19 cellular contexts compared by ENCODE assay signal in the genomic region with DNA sequence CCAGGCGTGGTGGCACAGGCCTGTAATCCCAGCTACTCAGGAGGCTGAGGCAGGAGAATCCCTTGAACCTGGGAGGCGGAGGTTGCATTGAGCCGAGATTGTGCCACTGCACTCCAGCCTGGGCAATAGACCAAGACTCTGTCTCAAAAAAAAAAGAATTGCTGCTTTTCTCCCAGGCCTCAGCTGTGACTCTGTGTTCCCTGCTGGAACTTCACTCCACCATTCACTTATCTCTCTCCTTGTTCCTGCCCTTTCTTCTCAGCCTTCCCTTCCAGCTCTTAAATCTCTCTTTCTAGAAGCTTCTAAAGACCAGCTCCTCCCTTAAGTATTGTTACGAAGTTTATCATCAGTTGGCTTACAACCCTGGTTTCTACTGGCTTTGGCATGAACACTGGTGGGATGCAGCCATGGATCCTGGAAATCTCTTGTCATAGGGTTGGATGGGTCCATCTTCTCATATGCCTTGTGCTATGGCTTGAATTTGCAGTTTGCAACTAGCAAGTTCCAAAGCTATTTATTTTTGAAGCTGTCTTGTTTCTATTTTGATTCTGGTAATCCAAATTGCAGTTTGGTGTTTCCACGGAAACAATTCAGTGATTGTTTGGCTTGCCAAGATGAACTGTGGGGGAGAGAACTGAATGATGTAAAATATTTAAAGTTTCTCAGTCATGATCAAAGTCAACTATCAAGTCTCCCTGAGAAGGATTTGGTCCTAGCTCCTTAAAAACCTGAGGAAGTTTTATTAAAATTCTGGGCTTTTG. TPM values are rescaled to one million over a fixed set of nuclear protein-coding genes. Genes with fewer than 3 reads are reported as not detected.
DNase-seq lines count a peak whose midpoint lies in the region; ATAC-seq and TF ChIP-seq lines count a peak whose summit lies in the region.
"Had no signal": no experiment of that assay in that cellular context is flagged by ENCODE, and none has a peak within 500 bp of the region (broad histone marks: within the 10 kb centered on the region; RNA-seq: fewer than 3 reads in every experiment).

No MANE protein-coding gene starts in this region.

- H3K27me3 Mint-ChIP-seq in endothelial cell (ENCODE audit: unreplicated experiment): peaks cover 2% of the 10 kb centered on the region
- H3K27me3 Mint-ChIP-seq: activated CD4-positive, alpha-beta T cell treated with anti-CD3 and anti-CD28 coated beads for 36 hours had no signal

- H3K27ac Mint-ChIP-seq in endothelial cell (ENCODE audit: unreplicated experiment): no peak overlapping the region
- H3K27ac Mint-ChIP-seq: activated CD4-positive, alpha-beta T cell treated with anti-CD3 and anti-CD28 coated beads for 36 hours had no signal

- H3K4me1 ChIP-seq in left lung: no peaks in the 10 kb centered on the region
- peaks cover 8 to 21% (median 18%) of the 10 kb centered on the region in 5 donors for H3K4me1 ChIP-seq in subcutaneous abdominal adipose tissue (ENCODE audit: control insufficient read depth in 5 of 5, insufficient read depth in 5 of 5, low read length in 5 of 5)
- H3K4me1 ChIP-seq: gastrocnemius medialis had no signal

- DNase-seq in RWPE1 (ENCODE audit: low spot score) (no peak), endothelial cell (ENCODE audit: low spot score) (no peak), left lung (no peak), T-helper 9 cell (no peak), iPS-NIHi11 (ENCODE audit: low spot score) (no peak), HPDE6-E6E7 (ENCODE audit: extremely low spot score) (no peak)
- DNase-seq: activated CD4-positive, alpha-beta T cell treated with anti-CD3 and anti-CD28 coated beads for 36 hours; activated T-cell treated with anti-CD3 and anti-CD28 coated beads, Interleukin-2, amount 50 U/mL, for 4 hours; AML-193; gastrocnemius medialis; NCI-H1105 treated with DMSO at 0.1 percent for 48 hours; NCI-H226; psoas muscle; SHP77 treated with DMSO at 0.1 percent for 48 hours; T-helper 2 cell had no signal

- H3K9me3 Mint-ChIP-seq in endothelial cell (ENCODE audit: unreplicated experiment): no peaks in the 10 kb centered on the region
- H3K9me3 Mint-ChIP-seq: activated T-cell treated with anti-CD3 and anti-CD28 coated beads, Interleukin-2, amount 50 U/mL, for 4 hours had no signal

- POLR2A ChIA-PET in RWPE1 (lab: Yijun Ruan, JAX; ENCODE audit: low non-redundant PET): no interaction called here

- intact Hi-C loops in left lung (cut with DNase I): no loop called here

- CTCF ChIA-PET in RWPE1 (lab: Yijun Ruan, JAX): interaction anchor here (0.6 kb wide), 1 partner anchor 12 kb away, joined by 3 read pairs; no protein-coding TSS in a partner anchor

- H3K4me3 ChIP-seq in left lung: no peak overlapping the region
- H3K4me3 ChIP-seq in subcutaneous abdominal adipose tissue (ENCODE audit: low read depth in 1 of 5, low read length in 5 of 5): no peak overlapping the region
- H3K4me3 ChIP-seq: gastrocnemius medialis, K562, psoas muscle, thoracic aorta had no signal

- peak; percentile 27 for ATAC-seq in left lung
- no peak for ATAC-seq in HG02798 (IDR thresholded peaks at IDR 0.05; ENCODE audit: poor library complexity, unreplicated experiment)
- ATAC-seq: activated CD4-positive, alpha-beta T cell treated with anti-CD3 and anti-CD28 coated beads for 36 hours; activated T-cell treated with anti-CD3 and anti-CD28 coated beads, Interleukin-2, amount 50 U/mL, for 4 hours; K562 had no signal

- TF ChIP-seq CTCF in RWPE1 (conservative IDR thresholded peaks at IDR 0.05; ENCODE audit: low read depth) (no peak), endothelial cell (IDR thresholded peaks at IDR 0.05; ENCODE audit: unreplicated experiment) (no peak), left lung (IDR thresholded peaks at IDR 0.05) (no peak)

- H3K27ac ChIP-seq in RWPE1 (peak overlapping the region; percentile 7), left lung (peak overlapping the region in 1 of 2 donors; percentile 65), subcutaneous abdominal adipose tissue (ENCODE audit: low read depth, low read length) (peak overlapping the region; percentile 72)
- H3K27ac ChIP-seq: gastrocnemius medialis, psoas muscle had no signal

- peak overlapping the region; percentile 52 for H3K4me3 Mint-ChIP-seq in endothelial cell (ENCODE audit: unreplicated experiment)
- H3K4me3 Mint-ChIP-seq: activated CD4-positive, alpha-beta T cell treated with anti-CD3 and anti-CD28 coated beads for 36 hours; activated T-cell treated with anti-CD3 and anti-CD28 coated beads, Interleukin-2, amount 50 U/mL, for 4 hours had no signal

- peak overlapping the region in 1 of 5 donors; percentile 38 for H3K9ac ChIP-seq in subcutaneous abdominal adipose tissue (ENCODE audit: low read length in 5 of 5)

- no peaks in the 10 kb centered on the region for H3K36me3 Mint-ChIP-seq in endothelial cell (ENCODE audit: low read depth, unreplicated experiment)

- H3K4me1 Mint-ChIP-seq in endothelial cell (ENCODE audit: unreplicated experiment): peaks cover 6% of the 10 kb centered on the region
- H3K4me1 Mint-ChIP-seq: activated CD4-positive, alpha-beta T cell treated with anti-CD3 and anti-CD28 coated beads for 36 hours had no signal

- H3K27me3 ChIP-seq in left lung (no peaks in the 10 kb centered on the region), subcutaneous abdominal adipose tissue (ENCODE audit: control insufficient read depth in 5 of 5, insufficient read depth in 4 of 5, low read length in 5 of 5) (no peaks in the 10 kb centered on the region)
- H3K27me3 ChIP-seq: gastrocnemius medialis had no signal

- H3K36me3 ChIP-seq in left lung (peaks cover 0 to 31% of the 10 kb centered on the region in 2 donors), subcutaneous abdominal adipose tissue (ENCODE audit: control insufficient read depth in 5 of 5, insufficient read depth in 5 of 5, low read length in 5 of 5) (peaks cover 0 to 10% (median 0%) of the 10 kb centered on the region in 5 donors)
- H3K36me3 ChIP-seq: gastrocnemius medialis, thoracic aorta had no signal

- H3K9me3 ChIP-seq in left lung (no peaks in the 10 kb centered on the region), subcutaneous abdominal adipose tissue (ENCODE audit: control insufficient read depth in 5 of 5, low read length in 5 of 5) (no peaks in the 10 kb centered on the region)
- H3K9me3 ChIP-seq: gastrocnemius medialis, psoas muscle, thoracic aorta had no signal

RNA-seq across cellular contexts. Expression of a gene that starts 10.4 kb away (rescaled TPM):
- 3.8 TPM for total RNA-seq in endothelial cell (ENCODE audit: unreplicated experiment)
- 1 to 10 TPM; 4.2 to 9.8 TPM for total RNA-seq in left lung
